Comparison of ENCODE assay signal across 23 cellular contexts in the genomic region with DNA sequence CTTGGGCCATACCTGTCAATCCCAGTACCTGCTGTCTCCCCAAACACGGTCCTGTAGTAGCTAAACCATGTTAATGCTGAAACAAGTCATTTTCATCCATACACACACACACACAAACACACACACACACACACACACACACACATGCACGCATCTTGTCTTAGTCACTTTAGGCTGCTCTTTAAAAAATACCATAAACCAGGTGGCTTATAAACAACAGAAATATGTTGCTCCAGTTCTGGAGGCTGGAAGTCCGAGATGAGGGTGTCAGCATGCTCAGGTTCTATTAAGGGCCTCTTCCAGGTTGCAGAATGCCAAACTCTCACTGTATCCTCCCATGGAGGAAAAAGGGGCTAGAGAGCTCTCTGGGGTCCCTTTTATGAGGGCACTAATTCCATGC.
DNase-seq lines count a peak whose midpoint lies in the region; ATAC-seq, FAIRE-seq and TF ChIP-seq lines count a peak whose summit lies in the region.
"Had no signal": no experiment of that assay in that cellular context is flagged by ENCODE, and none has a peak within 500 bp of the region (broad histone marks: within the 10 kb centered on the region; RNA-seq: fewer than 3 reads in every experiment).

No MANE protein-coding gene starts in this region.

- H3K36me3 Mint-ChIP-seq in activated CD4-positive, alpha-beta T cell treated with anti-CD3 and anti-CD28 coated beads, Interleukin-2, amount 10 ng/mL, durations not matched to agents 24 days and 14 days (ENCODE audit: low read depth): peaks cover 2% of the 10 kb centered on the region
- peaks cover 24% of the 10 kb centered on the region for H3K36me3 Mint-ChIP-seq in GM23338 (ENCODE audit: low read depth)

- H3K4me2 ChIP-seq in GM23338: no peak overlapping the region
- H3K4me2 ChIP-seq: A549 had no signal

- no peak for ATAC-seq in GM23338
- ATAC-seq in right lobe of liver: no peak
- ATAC-seq: A549; CD8-positive, alpha-beta T cell; GM12878 had no signal

- H3K4me3 ChIP-seq in GM23338 (no peak overlapping the region), right lobe of liver (no peak overlapping the region)
- H3K4me3 ChIP-seq: A549; BLaER1 treated with 17β-estradiol and CSF1 and Interleukin-3, amounts not matched to agents 10 nM and 100 nM; GM12878 had no signal

- no peak overlapping the region for H3K4me3 Mint-ChIP-seq in activated CD4-positive, alpha-beta T cell treated with anti-CD3 and anti-CD28 coated beads, Interleukin-2, amount 10 ng/mL, durations not matched to agents 24 days and 14 days
- no peak overlapping the region for H3K4me3 Mint-ChIP-seq in GM23338
- H3K4me3 Mint-ChIP-seq: B cell; CD4-positive, alpha-beta T cell; CD8-positive, alpha-beta T cell had no signal

- no peak overlapping the region for H2AFZ ChIP-seq in GM23338

- peak; percentile 28 for FAIRE-seq in HTR-8/SVneo (lab: Jason Lieb, UNC)
- FAIRE-seq: A549, D721Med, G401.6, GM12878, GM12892, GM18507 had no signal

- H3F3A ChIP-seq in GM23338 (replicated peaks; ENCODE audit: low read depth): no peaks in the 10 kb centered on the region

- no peaks in the 10 kb centered on the region for H3K27me3 ChIP-seq in GM23338 (ENCODE audit: insufficient read depth)
- H3K27me3 ChIP-seq in right lobe of liver: no peaks in the 10 kb centered on the region
- H3K27me3 ChIP-seq: BLaER1 treated with 17β-estradiol and CSF1 and Interleukin-3, amounts not matched to agents 10 nM and 100 nM had no signal

- H3K9me3 ChIP-seq in right lobe of liver: no peaks in the 10 kb centered on the region
- H3K9me3 ChIP-seq: A549; BLaER1 treated with 17β-estradiol and CSF1 and Interleukin-3, amounts not matched to agents 10 nM and 100 nM; Caco-2 had no signal

- H3K9me3 Mint-ChIP-seq in activated CD4-positive, alpha-beta T cell treated with anti-CD3 and anti-CD28 coated beads, Interleukin-2, amount 10 ng/mL, durations not matched to agents 24 days and 14 days: no peaks in the 10 kb centered on the region
- H3K9me3 Mint-ChIP-seq in GM23338: peaks cover 2% of the 10 kb centered on the region; the same call in 1 of the 3 replicates
- H3K9me3 Mint-ChIP-seq: CD4-positive, alpha-beta T cell; CD8-positive, alpha-beta T cell had no signal

- no peaks in the 10 kb centered on the region for H3K9me2 ChIP-seq in GM23338 (ENCODE audit: insufficient read depth)

- no peaks in the 10 kb centered on the region for H3K27me3 Mint-ChIP-seq in activated CD4-positive, alpha-beta T cell treated with anti-CD3 and anti-CD28 coated beads, Interleukin-2, amount 10 ng/mL, durations not matched to agents 24 days and 14 days
- H3K27me3 Mint-ChIP-seq in GM23338 (ENCODE audit: insufficient read depth, low read depth, poor library complexity): peaks cover 2% of the 10 kb centered on the region
- H3K27me3 Mint-ChIP-seq: B cell; CD4-positive, alpha-beta T cell had no signal

- CTCF ChIA-PET in GM10248 (lab: Yijun Ruan, JAX): interaction anchor here (1.6 kb wide), 1 partner anchor 16 kb away, joined by 4 read pairs; no protein-coding TSS in a partner anchor

- TF ChIP-seq CTCF in GM23338 (conservative IDR thresholded peaks at IDR 0.05; ENCODE audit: low read depth in 2 of 2) (no peak), GM10248 (IDR thresholded peaks at IDR 0.05; ENCODE audit: control extremely low read depth, extremely low read depth, low read depth, missing control alignments) (no peak), right lobe of liver (IDR thresholded peaks at IDR 0.05) (no peak)

- DNase-seq in activated CD4-positive, alpha-beta T cell treated with anti-CD3 and anti-CD28 coated beads, Interleukin-2, amount 10 ng/mL, durations not matched to agents 24 days and 14 days: peak; percentile 28
- DNase-seq in activated CD4-positive, alpha-beta T cell treated with anti-CD3 and anti-CD28 coated beads for 4 hours: no peak
- DNase-seq in GM23338 (ENCODE audit: low spot score): no peak
- no peak for DNase-seq in HTR-8/SVneo (ENCODE audit: insufficient read length, low spot score)
- no peak for DNase-seq in GM10248 (ENCODE audit: extremely low spot score)
- no peak for DNase-seq in right lobe of liver
- DNase-seq: AML-193; Caco-2; Calu3; CD4-positive, alpha-beta T cell; CD8-positive, alpha-beta T cell; DMS79 treated with DMSO at 0.1 percent for 48 hours; GF-D8 had no signal

- intact Hi-C loops in activated CD4-positive, alpha-beta T cell treated with anti-CD3 and anti-CD28 coated beads, Interleukin-2, amount 10 ng/mL, durations not matched to agents 24 days and 14 days (cut with micrococcal nuclease): no loop called here
- intact Hi-C loops in right lobe of liver (cut with DNase I): no loop called here

- H3K4me1 ChIP-seq in GM23338 (ENCODE audit: insufficient read depth) (no peaks in the 10 kb centered on the region), right lobe of liver (no peaks in the 10 kb centered on the region)
- H3K4me1 ChIP-seq: Caco-2 had no signal

- H4K20me1 ChIP-seq in GM23338 (replicated peaks; ENCODE audit: insufficient read depth): no peaks in the 10 kb centered on the region
- H4K20me1 ChIP-seq: BLaER1 treated with 17β-estradiol and CSF1 and Interleukin-3, amounts not matched to agents 10 nM and 100 nM had no signal

- H3K27ac ChIP-seq in GM23338 (ENCODE audit: low read depth): peak overlapping the region; percentile 23; the same call in 1 of the 2 replicates
- H3K27ac ChIP-seq in right lobe of liver: no peak overlapping the region
- H3K27ac ChIP-seq: 22Rv1; BLaER1 treated with 17β-estradiol and CSF1 and Interleukin-3, amounts not matched to agents 10 nM and 100 nM; C4-2B had no signal

- 84% methylated on average over 3 of the region's 3 CpGs for WGBS in right lobe of liver (ENCODE audit: insufficient coverage, low coverage, low lambda C conversion rate, missing lambda C conversion rate)

- no peak overlapping the region for H3K27ac Mint-ChIP-seq in activated CD4-positive, alpha-beta T cell treated with anti-CD3 and anti-CD28 coated beads, Interleukin-2, amount 10 ng/mL, durations not matched to agents 24 days and 14 days
- H3K27ac Mint-ChIP-seq in GM23338: no peak overlapping the region
- H3K27ac Mint-ChIP-seq: B cell; CD4-positive, alpha-beta T cell; CD8-positive, alpha-beta T cell had no signal

- no peaks in the 10 kb centered on the region for H3K4me1 Mint-ChIP-seq in activated CD4-positive, alpha-beta T cell treated with anti-CD3 and anti-CD28 coated beads, Interleukin-2, amount 10 ng/mL, durations not matched to agents 24 days and 14 days
- H3K4me1 Mint-ChIP-seq in GM23338: peaks cover 7% of the 10 kb centered on the region

- POLR2A ChIA-PET in GM10248 (lab: Yijun Ruan, JAX): no interaction called here

- no peaks in the 10 kb centered on the region for H3K36me3 ChIP-seq in GM23338 (ENCODE audit: insufficient read depth)
- H3K36me3 ChIP-seq in right lobe of liver: no peaks in the 10 kb centered on the region
- H3K36me3 ChIP-seq: BLaER1 treated with 17β-estradiol and CSF1 and Interleukin-3, amounts not matched to agents 10 nM and 100 nM had no signal

- TF ChIP-seq POLR2A in right lobe of liver (IDR thresholded peaks at IDR 0.05): no peak

- no peaks in the 10 kb centered on the region for H3K79me2 ChIP-seq in GM23338 (replicated peaks; ENCODE audit: insufficient read depth)

TF ChIP-seq in GM23338, 12 proteins besides CTCF, POLR2A, EP300 and RAD21:
- TF ChIP-seq ZNF114 (CRISPR knock-in tag; IDR thresholded peaks at IDR 0.05) (no peak), POLR2AphosphoS5 (IDR thresholded peaks at IDR 0.05; ENCODE audit: low read depth) (0 out of 2 replicates have a peak, but pooled peaks have one; percentile 14)
